ENCODE assay signal across 1 cellular context in genomic region chr11:75562048-75562835, GRCh38.
TF ChIP-seq lines count a peak whose summit lies in the region.

SERPINH1 (plus strand) TSS chr11:75562253; CDS start chr11:75566350, 4,097 bp downstream.

TF ChIP-seq in HEK293, 187 proteins besides CTCF, POLR2A, EP300 and RAD21 (continued from another document):
- TF ChIP-seq PRDM10 (tag by site-specific recombination; IDR thresholded peaks at IDR 0.05) (0 out of 2 replicates have a peak, but pooled peaks have one; percentile 2), ZNF473 (tag by site-specific recombination; IDR thresholded peaks at IDR 0.05) (no peak), ZNF221 (tag by site-specific recombination; IDR thresholded peaks at IDR 0.05; ENCODE audit: borderline replicate concordance) (no peak), SCRT2 (tag by site-specific recombination; IDR thresholded peaks at IDR 0.05) (no peak), ZNF394 (tag by site-specific recombination; IDR thresholded peaks at IDR 0.05; ENCODE audit: borderline replicate concordance) (0 out of 2 replicates have a peak, but pooled peaks have one; percentile 17), SP7 (tag by site-specific recombination; IDR thresholded peaks at IDR 0.05) (0 out of 2 replicates have a peak, but pooled peaks have one; percentile 36), GLIS1 (tag by site-specific recombination; IDR thresholded peaks at IDR 0.05) (peak; percentile 47), ZNF704 (tag by site-specific recombination; IDR thresholded peaks at IDR 0.05) (no peak)
